In genomic region chr12:30823140-30823669, GRCh38 we compare ENCODE assay signal across 9 cellular contexts.
A peak's percentile ranks its signal among the peaks of the same experiment; 100 is the strongest.
DNase-seq lines count a peak whose midpoint lies in the region; ATAC-seq and TF ChIP-seq lines count a peak whose summit lies in the region.
"Had no signal": no experiment of that assay in that cellular context is flagged by ENCODE, and none has a peak within 500 bp of the region (broad histone marks: within the 10 kb centered on the region; RNA-seq: fewer than 3 reads in every experiment).

No MANE protein-coding gene starts in this region.

- no peak for TF ChIP-seq POLR2A in heart left ventricle (IDR thresholded peaks at IDR 0.05)

- H3K9me3 Mint-ChIP-seq in activated T-helper 2 cell treated with anti-CD3 and anti-CD28 coated beads, Interferon-gamma antibody, Interleukin-2, Interleukin-4, amounts not matched to agents 10 μg/mL and 5 μg/mL and 100 μg/mL, durations not matched to agents 14 hours and 24 hours and 36 hours = no peaks in the 10 kb centered on the region

- TF ChIP-seq CTCF in heart left ventricle (IDR thresholded peaks at IDR 0.05) (peak in 7 of 12 donors; percentile 10 to 53 (median 33)), psoas muscle (IDR thresholded peaks at IDR 0.05) (no peak)

- H3K9me3 ChIP-seq in heart left ventricle = no peaks in the 10 kb centered on the region
- no peaks in the 10 kb centered on the region for H3K9me3 ChIP-seq in psoas muscle

- H3K27ac Mint-ChIP-seq in activated T-helper 2 cell treated with anti-CD3 and anti-CD28 coated beads, Interferon-gamma antibody, Interleukin-2, Interleukin-4, amounts not matched to agents 10 μg/mL and 5 μg/mL and 100 μg/mL, durations not matched to agents 14 hours and 24 hours and 36 hours = no peak overlapping the region

- H3K4me1 ChIP-seq in heart left ventricle = peaks cover 0 to 16% (median 4%) of the 10 kb centered on the region in 12 donors
- peaks cover 4% of the 10 kb centered on the region for H3K4me1 ChIP-seq in psoas muscle

- whole genome bisulfite sequencing in heart left ventricle, 4 donors = 38 to 61% (median 42%) methylated on average over 34 of the region's 34 CpGs
- WGBS in psoas muscle, 3 donors = 54 to 63% (median 54%) methylated on average over 34 of the region's 34 CpGs

- DNase-seq in DMS53 (lab: John Stamatoyannopoulos, UW) (peak; percentile 96), heart left ventricle (peak in 4 of 5 donors; percentile 35 to 69 (median 37)), psoas muscle (peak in 1 of 2 donors; percentile 41), NCI-H146 treated with DMSO at 0.1 percent for 48 hours (lab: John Stamatoyannopoulos, UW; ENCODE audit: unreplicated experiment) (no peak), HCEC 1CT (no peak), H4 (ENCODE audit: low spot score) (no peak)
- no peak for DNase-seq in activated T-helper 2 cell treated with anti-CD3 and anti-CD28 coated beads, Interferon-gamma antibody, Interleukin-2, Interleukin-4, amounts not matched to agents 10 μg/mL and 5 μg/mL and 100 μg/mL, durations not matched to agents 14 hours and 24 hours and 36 hours (ENCODE audit: low spot score)

- H3K4me3 ChIP-seq in heart left ventricle (peak overlapping the region in 11 of 12 donors; percentile 20 to 70 (median 55)), psoas muscle (peak overlapping the region; percentile 63)

- ATAC-seq in HG02798 (IDR thresholded peaks at IDR 0.05; ENCODE audit: poor library complexity, unreplicated experiment) (peak; percentile 43), heart left ventricle (peak in 3 of 4 donors; percentile 74 to 80 (median 76)), psoas muscle (peak; percentile 11 to 71 (median 43))

- peaks cover 57% of the 10 kb centered on the region for H3K27me3 Mint-ChIP-seq in activated T-helper 2 cell treated with anti-CD3 and anti-CD28 coated beads, Interferon-gamma antibody, Interleukin-2, Interleukin-4, amounts not matched to agents 10 μg/mL and 5 μg/mL and 100 μg/mL, durations not matched to agents 14 hours and 24 hours and 36 hours (ENCODE audit: low read depth)

- H3K27me3 ChIP-seq in heart left ventricle (peaks cover 0 to 7% (median 0%) of the 10 kb centered on the region in 9 donors), psoas muscle (ENCODE audit: insufficient read depth in 3 of 3, low read length in 2 of 3) (peaks cover 0 to 5% (median 2%) of the 10 kb centered on the region in 3 donors)

- intact Hi-C loops in activated T-helper 2 cell treated with anti-CD3 and anti-CD28 coated beads, Interferon-gamma antibody, Interleukin-2, Interleukin-4, amounts not matched to agents 10 μg/mL and 5 μg/mL and 100 μg/mL, durations not matched to agents 14 hours and 24 hours and 36 hours (cut with micrococcal nuclease) = no loop called here
- intact Hi-C loops in heart left ventricle (cut with DNase I) = no loop called here
- intact Hi-C loops in psoas muscle (cut with DNase I) = no loop called here

- H3K27ac ChIP-seq in heart left ventricle = peak overlapping the region in 11 of 12 donors; percentile 15 to 89 (median 74)
- H3K27ac ChIP-seq in psoas muscle = peak overlapping the region; percentile 11
- H3K27ac ChIP-seq: epithelial cell of prostate had no signal

- H3K36me3 ChIP-seq in heart left ventricle = no peaks in the 10 kb centered on the region
- H3K36me3 ChIP-seq in psoas muscle (ENCODE audit: insufficient read depth in 1 of 2, low read depth in 1 of 2) = no peaks in the 10 kb centered on the region

- H3K4me3 Mint-ChIP-seq in activated T-helper 2 cell treated with anti-CD3 and anti-CD28 coated beads, Interferon-gamma antibody, Interleukin-2, Interleukin-4, amounts not matched to agents 10 μg/mL and 5 μg/mL and 100 μg/mL, durations not matched to agents 14 hours and 24 hours and 36 hours (ENCODE audit: low read depth) = peak overlapping the region; percentile 72

- H3K36me3 Mint-ChIP-seq in activated T-helper 2 cell treated with anti-CD3 and anti-CD28 coated beads, Interferon-gamma antibody, Interleukin-2, Interleukin-4, amounts not matched to agents 10 μg/mL and 5 μg/mL and 100 μg/mL, durations not matched to agents 14 hours and 24 hours and 36 hours (ENCODE audit: low read depth) = no peaks in the 10 kb centered on the region

- peaks cover 8% of the 10 kb centered on the region for H3K4me1 Mint-ChIP-seq in activated T-helper 2 cell treated with anti-CD3 and anti-CD28 coated beads, Interferon-gamma antibody, Interleukin-2, Interleukin-4, amounts not matched to agents 10 μg/mL and 5 μg/mL and 100 μg/mL, durations not matched to agents 14 hours and 24 hours and 36 hours (ENCODE audit: low read depth)

Comparison
In these comparisons a context has a peak if more than half of its experiments do, and no peak if none do; other contexts are left out.
1. DNase-seq: peak in DMS53 (single experiment) and heart left ventricle (4 of 5); none in activated T-helper 2 cell treated with anti-CD3 and anti-CD28 coated beads, Interferon-gamma antibody, Interleukin-2, Interleukin-4, amounts not matched to agents 10 μg/mL and 5 μg/mL and 100 μg/mL, durations not matched to agents 14 hours and 24 hours and 36 hours (single experiment), NCI-H146 treated with DMSO at 0.1 percent for 48 hours (single experiment), HCEC 1CT (single experiment) and H4 (single experiment).
2. Peak in every context shown above with its lines, with median percentiles within 50 percentile points of each other: ATAC-seq.